Comparison of ENCODE assay signal across 15 cellular contexts in the genomic region with DNA sequence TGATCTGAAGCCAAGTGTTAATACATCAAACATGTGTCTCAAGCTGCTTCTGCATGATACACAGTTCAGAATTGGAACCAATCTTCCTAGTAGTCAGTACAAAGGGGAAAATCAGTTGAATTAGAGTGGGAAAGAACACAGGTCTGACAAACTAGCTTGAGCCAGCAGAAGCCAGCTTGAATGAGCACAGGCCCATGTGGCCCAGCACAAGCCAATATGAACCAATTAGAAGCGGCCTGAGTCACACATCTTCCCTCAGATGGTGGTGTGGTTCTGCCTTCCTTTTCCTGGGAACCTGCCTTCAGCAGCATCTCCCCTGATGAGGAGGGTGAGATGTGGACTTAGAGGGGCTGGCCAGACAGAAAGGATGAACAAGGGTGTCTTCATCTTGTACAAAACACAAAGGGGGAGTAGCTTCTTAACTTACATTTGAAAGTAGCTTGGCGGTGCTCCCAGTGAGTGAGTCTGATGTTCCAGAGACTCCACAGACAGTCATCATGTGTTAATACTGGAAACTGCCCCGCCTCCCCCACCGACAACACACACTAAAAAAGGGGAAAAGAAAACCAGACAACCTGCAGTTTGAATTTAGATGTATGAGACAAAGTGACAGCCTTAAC.
DNase-seq lines count a peak whose midpoint lies in the region; ATAC-seq and TF ChIP-seq lines count a peak whose summit lies in the region.
"Had no signal": no experiment of that assay in that cellular context is flagged by ENCODE, and none has a peak within 500 bp of the region (broad histone marks: within the 10 kb centered on the region; RNA-seq: fewer than 3 reads in every experiment).

No MANE protein-coding gene starts in this region.

- ATAC-seq in HG02759 (IDR thresholded peaks at IDR 0.05; ENCODE audit: unreplicated experiment) = no peak
- ATAC-seq: activated naive CD4-positive, alpha-beta T cell treated with anti-CD3 and anti-CD28 coated beads, Interleukin-2, amount 50 U/mL, for 72 hours had no signal

- H3K9me3 Mint-ChIP-seq in HFFc6 = no peaks in the 10 kb centered on the region
- peaks cover 0 to 5% (median under 1%) of the 10 kb centered on the region in 8 donors for H3K9me3 Mint-ChIP-seq in CD4-positive, alpha-beta memory T cell
- H3K9me3 Mint-ChIP-seq: activated naive CD4-positive, alpha-beta T cell treated with anti-CD3 and anti-CD28 coated beads, Interleukin-2, amount 50 U/mL, for 72 hours had no signal

- H3K27ac Mint-ChIP-seq in HFFc6 = peak overlapping the region; percentile 99
- no peak overlapping the region for H3K27ac Mint-ChIP-seq in CD4-positive, alpha-beta memory T cell
- H3K27ac Mint-ChIP-seq: activated naive CD4-positive, alpha-beta T cell treated with anti-CD3 and anti-CD28 coated beads, Interleukin-2, amount 50 U/mL, for 72 hours had no signal

- H3K27me3 Mint-ChIP-seq in HFFc6 (ENCODE audit: insufficient read depth) = no peaks in the 10 kb centered on the region
- H3K27me3 Mint-ChIP-seq in CD4-positive, alpha-beta memory T cell = no peaks in the 10 kb centered on the region

- H3K9me3 ChIP-seq in adipocyte (ENCODE audit: control insufficient read depth, low read length) (no peaks in the 10 kb centered on the region), Peyer's patch (no peaks in the 10 kb centered on the region)
- H3K9me3 ChIP-seq in CD4-positive, alpha-beta memory T cell (ENCODE audit: control insufficient read depth in 1 of 2, low read length in 2 of 2) = no peaks in the 10 kb centered on the region
- H3K9me3 ChIP-seq: thyroid gland had no signal

- POLR2A ChIA-PET in CD4-positive, alpha-beta memory T cell (lab: Charles Lee; ENCODE audit: partially characterized antibody) = no interaction called here

- DNase-seq in A172 (ENCODE audit: low spot score) = peak; percentile 82
- DNase-seq in HFFc6 = peak; percentile 63
- DNase-seq in adipocyte (ENCODE audit: low read depth) = peak; percentile 25
- peak; percentile 18 for DNase-seq in iris pigment epithelial cell (ENCODE audit: low read depth)
- DNase-seq in CD4-positive, alpha-beta memory T cell = no peak
- DNase-seq in NCI-H2227 treated with DMSO at 0.1 percent for 48 hours (lab: John Stamatoyannopoulos, UW) = no peak
- no peak for DNase-seq in Peyer's patch
- DNase-seq: AML-193; GF-D8; NCI-H1048; NK-92 treated with Interleukin-12 subunit alpha and Interleukin-12 subunit beta, amount 100 ng/mL, for 24 hours; thyroid gland had no signal

- peaks cover 3% of the 10 kb centered on the region; the same call in 1 of the 2 replicates for H3K36me3 Mint-ChIP-seq in HFFc6 (ENCODE audit: low read depth)
- H3K36me3 Mint-ChIP-seq in CD4-positive, alpha-beta memory T cell = no peaks in the 10 kb centered on the region
- H3K36me3 Mint-ChIP-seq: activated naive CD4-positive, alpha-beta T cell treated with anti-CD3 and anti-CD28 coated beads, Interleukin-2, amount 50 U/mL, for 72 hours had no signal

- H3K36me3 ChIP-seq in adipocyte (ENCODE audit: control insufficient read depth, insufficient read depth, low read length, severe bottlenecking) (no peaks in the 10 kb centered on the region), Peyer's patch (no peaks in the 10 kb centered on the region)
- no peaks in the 10 kb centered on the region for H3K36me3 ChIP-seq in CD4-positive, alpha-beta memory T cell (ENCODE audit: insufficient read depth, low read length)
- H3K36me3 ChIP-seq: thyroid gland had no signal

- H3K27ac ChIP-seq in CD4-positive, alpha-beta memory T cell (ENCODE audit: low read depth, low read length) = no peak overlapping the region
- no peak overlapping the region for H3K27ac ChIP-seq in Peyer's patch
- H3K27ac ChIP-seq: hepatocyte, thyroid gland had no signal

- CTCF ChIA-PET in CD4-positive, alpha-beta memory T cell (lab: Charles Lee; ENCODE audit: partially characterized antibody) = no interaction called here

- peak overlapping the region; percentile 85 for H3K4me3 Mint-ChIP-seq in HFFc6
- H3K4me3 Mint-ChIP-seq in CD4-positive, alpha-beta memory T cell = no peak overlapping the region

- H3K9ac ChIP-seq in adipocyte (ENCODE audit: low read length) = peak overlapping the region; percentile 53

- H3K27me3 ChIP-seq in adipocyte (replicated peaks; ENCODE audit: control insufficient read depth, insufficient read depth, low read length) (no peaks in the 10 kb centered on the region), Peyer's patch (no peaks in the 10 kb centered on the region)
- H3K27me3 ChIP-seq in CD4-positive, alpha-beta memory T cell (ENCODE audit: insufficient read depth, low read length) = no peaks in the 10 kb centered on the region
- H3K27me3 ChIP-seq: hepatocyte, thyroid gland had no signal

- H3K4me1 Mint-ChIP-seq in HFFc6 (ENCODE audit: low read depth) = peaks cover 33% of the 10 kb centered on the region
- no peaks in the 10 kb centered on the region for H3K4me1 Mint-ChIP-seq in CD4-positive, alpha-beta memory T cell

- H3K4me3 ChIP-seq in adipocyte (ENCODE audit: low read length) (peak overlapping the region; percentile 58), Peyer's patch (no peak overlapping the region)
- no peak overlapping the region for H3K4me3 ChIP-seq in CD4-positive, alpha-beta memory T cell (ENCODE audit: low read length in 2 of 2)
- H3K4me3 ChIP-seq: hepatocyte, thyroid gland had no signal

- intact Hi-C loops in CD4-positive, alpha-beta memory T cell (cut with micrococcal nuclease) = no loop called here

- TF ChIP-seq CTCF in HFFc6 (IDR thresholded peaks at IDR 0.05) (no peak), Peyer's patch (IDR thresholded peaks at IDR 0.05) (no peak)

- TF ChIP-seq POLR2A in Peyer's patch (IDR thresholded peaks at IDR 0.05) = no peak

- H3K4me1 ChIP-seq in adipocyte (ENCODE audit: control insufficient read depth, insufficient read depth, low read length) = peaks cover 7% of the 10 kb centered on the region
- H3K4me1 ChIP-seq in CD4-positive, alpha-beta memory T cell (ENCODE audit: insufficient read depth, low read length) = no peaks in the 10 kb centered on the region
- H3K4me1 ChIP-seq in Peyer's patch = no peaks in the 10 kb centered on the region
- H3K4me1 ChIP-seq: thyroid gland had no signal

Comparison
In these comparisons a context has a peak if more than half of its experiments do, and no peak if none do; other contexts are left out.
1. DNase-seq: peak in A172 (single experiment), HFFc6 (single experiment), adipocyte (single experiment) and iris pigment epithelial cell (single experiment); none in CD4-positive, alpha-beta memory T cell (0 of 5), NCI-H2227 treated with DMSO at 0.1 percent for 48 hours (single experiment) and Peyer's patch (0 of 3).